In the genomic region with DNA sequence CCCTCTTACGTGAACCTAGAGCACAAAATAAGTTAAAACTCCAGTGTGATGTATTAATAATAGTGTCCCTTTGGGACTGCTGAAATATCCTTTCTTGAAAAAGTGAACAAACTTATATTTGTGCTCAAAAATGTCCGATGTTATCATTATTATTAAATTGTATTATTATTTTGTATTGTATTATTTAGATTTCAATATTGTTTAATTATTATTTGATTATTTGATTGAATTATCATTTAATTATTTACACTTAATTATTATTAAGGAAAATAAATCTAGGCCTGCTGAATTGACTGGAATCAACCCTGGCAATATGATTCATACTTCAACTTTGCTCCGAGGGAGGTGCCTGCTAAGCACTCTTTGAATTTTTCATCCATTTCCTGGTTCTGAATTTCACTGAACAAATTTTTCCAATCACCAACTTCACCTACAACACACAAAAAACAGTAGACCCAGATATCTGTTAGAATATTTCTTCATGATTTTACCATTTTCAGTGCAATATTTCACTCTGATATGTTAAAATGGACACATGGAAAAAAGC, we compare ENCODE assay signal across 18 cellular contexts. TPM values are rescaled to one million over a fixed set of nuclear protein-coding genes. Genes with fewer than 3 reads are reported as not detected.
A peak's percentile ranks its signal among the peaks of the same experiment; 100 is the strongest.
DNase-seq lines count a peak whose midpoint lies in the region; ATAC-seq and TF ChIP-seq lines count a peak whose summit lies in the region.
"Had no signal": no experiment of that assay in that cellular context is flagged by ENCODE, and none has a peak within 500 bp of the region (broad histone marks: within the 10 kb centered on the region; RNA-seq: fewer than 3 reads in every experiment).

No MANE protein-coding gene starts in this region.

- H3K9me2 ChIP-seq in hepatocyte (replicated peaks; ENCODE audit: insufficient read depth): no peaks in the 10 kb centered on the region

- no peaks in the 10 kb centered on the region for H3K4me1 ChIP-seq in hepatocyte (ENCODE audit: insufficient read depth)
- H3K4me1 ChIP-seq: SJSA1 had no signal

- 93% methylated on average over 3 of the region's 3 CpGs for WGBS in hepatocyte (ENCODE audit: low lambda C conversion rate, missing lambda C conversion rate)

- H3K79me2 ChIP-seq in hepatocyte: no peaks in the 10 kb centered on the region

- DNase-seq in HPDE6-E6E7 (ENCODE audit: extremely low spot score) (peak; percentile 40), amniotic epithelial cell (ENCODE audit: low read depth) (peak; percentile 20), hepatocyte (ENCODE audit: low spot score) (no peak), renal cortical epithelial cell (ENCODE audit: low read depth) (peak; percentile 25), GM13977 (ENCODE audit: low spot score) (no peak), NCI-H1436 treated with DMSO at 0.1 percent for 48 hours (lab: John Stamatoyannopoulos, UW) (no peak), NCI-H510A treated with DMSO at 0.1 percent for 48 hours (lab: John Stamatoyannopoulos, UW) (no peak)
- DNase-seq: activated naive CD4-positive, alpha-beta T cell; dorsolateral prefrontal cortex; hippocampal formation; left ventricle myocardium inferior; NCI-H226; ovary had no signal

- ATAC-seq in HG02610 (IDR thresholded peaks at IDR 0.05; ENCODE audit: unreplicated experiment): no peak

- H3K4me2 ChIP-seq in hepatocyte: peak overlapping the region; percentile 4

- no peaks in the 10 kb centered on the region for H3K9me3 ChIP-seq in hepatocyte (ENCODE audit: low read depth)
- H3K9me3 ChIP-seq: ovary, SJSA1 had no signal

- in situ Hi-C loops in GM13977 (cut with MboI; ENCODE audit: low pct_unique_long_range_greater_than_20kb, low sequenced_read_pairs, unreplicated experiment): loop anchor here (25.0 kb wide), 1 partner anchor 720 kb away; no protein-coding TSS in a partner anchor

- TF ChIP-seq CTCF in hepatocyte (IDR thresholded peaks at IDR 0.05; ENCODE audit: poor library complexity) (no peak), GM13977 (IDR thresholded peaks at IDR 0.05; ENCODE audit: extremely low read depth, insufficient read depth, missing control alignments) (no peak)

- peak overlapping the region; percentile 28 for H3K27ac ChIP-seq in hepatocyte
- H3K27ac ChIP-seq: dorsolateral prefrontal cortex, left ventricle myocardium inferior, ovary, SJSA1, upper lobe of left lung had no signal

- no peak overlapping the region for H2AFZ ChIP-seq in hepatocyte

- no peak overlapping the region for H3K4me3 ChIP-seq in hepatocyte
- H3K4me3 ChIP-seq: dorsolateral prefrontal cortex, left ventricle myocardium inferior, ovary, SJSA1, upper lobe of left lung had no signal

- no peaks in the 10 kb centered on the region for H3K36me3 ChIP-seq in hepatocyte (replicated peaks; ENCODE audit: insufficient read depth, low read depth)
- H3K36me3 ChIP-seq: left ventricle myocardium inferior, ovary, SJSA1, upper lobe of left lung had no signal

- H3K27me3 ChIP-seq in hepatocyte: no peaks in the 10 kb centered on the region
- H3K27me3 ChIP-seq: dorsolateral prefrontal cortex, ovary, SJSA1, upper lobe of left lung had no signal

- H4K20me1 ChIP-seq in hepatocyte (ENCODE audit: insufficient read depth, poor library complexity, severe bottlenecking): no peaks in the 10 kb centered on the region

RNA-seq across cellular contexts. Expression of gene EIF2AK2, which starts 10.9 kb away (rescaled TPM):
- total RNA-seq in hepatocyte: 35.6 and 38.4 TPM in 2 replicates
- 22.2 and 27.8 TPM in 2 replicates for polyA plus RNA-seq in hepatocyte
- 23.8 and 38.7 TPM in 2 replicates for total RNA-seq in renal cortical epithelial cell

RNA-seq across cellular contexts. Expression of gene SULT6B1, which starts 20.8 kb away (rescaled TPM):
- total RNA-seq in hepatocyte (not detected in 2 replicates), renal cortical epithelial cell (not detected in 2 replicates)
- not detected in 2 replicates for polyA plus RNA-seq in hepatocyte
- total RNA-seq: CD4-positive, CD25-positive, alpha-beta regulatory T cell; dorsolateral prefrontal cortex; left ventricle myocardium inferior; myocyte; ovary; upper lobe of left lung had no signal
- polyA plus RNA-seq: CD4-positive, CD25-positive, alpha-beta regulatory T cell; ovary had no signal

RNA-seq across cellular contexts. Expression of gene CEBPZOS, which starts 28.6 kb away (rescaled TPM):
- total RNA-seq in hepatocyte (11.0 and 14.8 TPM in 2 replicates), renal cortical epithelial cell (18.6 and 25.6 TPM in 2 replicates)
- polyA plus RNA-seq in hepatocyte: 13.7 and 17.1 TPM in 2 replicates

Comparison
In these comparisons a context has a peak if more than half of its experiments do, and no peak if none do; other contexts are left out.
1. DNase-seq: peak in HPDE6-E6E7 (single experiment), amniotic epithelial cell (single experiment) and renal cortical epithelial cell (single experiment); none in hepatocyte (single experiment), GM13977 (single experiment), NCI-H1436 treated with DMSO at 0.1 percent for 48 hours (single experiment) and NCI-H510A treated with DMSO at 0.1 percent for 48 hours (single experiment).